18 cellular contexts compared by ENCODE assay signal in genomic region chr5:158769702-158770101, GRCh38.
DNase-seq lines count a peak whose midpoint lies in the region; TF ChIP-seq lines count a peak whose summit lies in the region.
"Had no signal": no experiment of that assay in that cellular context is flagged by ENCODE, and none has a peak within 500 bp of the region (broad histone marks: within the 10 kb centered on the region; RNA-seq: fewer than 3 reads in every experiment).

No MANE protein-coding gene starts in this region.

- peak overlapping the region; percentile 71 to 84 for H3K27ac ChIP-seq in tibial artery
- H3K27ac ChIP-seq: brain microvascular endothelial cell had no signal

- no peaks in the 10 kb centered on the region for H3K9me3 ChIP-seq in tibial artery

- DNase-seq in GM03348 (ENCODE audit: low spot score) (peak; percentile 42), dedifferentiated amniotic fluid mesenchymal stem cell (ENCODE audit: extremely low spot score) (peak; percentile 47), left kidney (ENCODE audit: low read depth, low spot score) (peak; percentile 39), tibial artery (no peak), HUDEP-2 (lab: John Stamatoyannopoulos, UW; ENCODE audit: unreplicated experiment in 76 of 76) (no peak), DMS53 treated with DMSO at 0.1 percent for 48 hours (lab: John Stamatoyannopoulos, UW; ENCODE audit: unreplicated experiment) (no peak)
- DNase-seq in stimulated activated naive CD4-positive, alpha-beta T cell treated with Interleukin-2 at 50 U/mL for 16 hours (lab: John Stamatoyannopoulos, UW) = no peak
- DNase-seq: activated T-cell treated with anti-CD3 and anti-CD28 coated beads for 4 hours; brain microvascular endothelial cell; CD4-positive, alpha-beta memory T cell; DND-41; effector CD4-positive, alpha-beta T cell; foreskin melanocyte; mammary epithelial cell; NCI-H1092 treated with DMSO at 0.1 percent for 48 hours; NCI-H748 treated with DMSO at 0.1 percent for 48 hours; retina had no signal

- H3K36me3 ChIP-seq in tibial artery = no peaks in the 10 kb centered on the region
- H3K36me3 ChIP-seq: brain microvascular endothelial cell had no signal

- peaks cover 0 to 62% (median 28%) of the 10 kb centered on the region in 4 donors for H3K4me1 ChIP-seq in tibial artery

- no peaks in the 10 kb centered on the region for H3K27me3 ChIP-seq in tibial artery
- H3K27me3 ChIP-seq: brain microvascular endothelial cell had no signal

- no peak overlapping the region for H3K4me3 ChIP-seq in tibial artery
- H3K4me3 ChIP-seq: K562 had no signal

- TF ChIP-seq CTCF in tibial artery (IDR thresholded peaks at IDR 0.05) = no peak

- intact Hi-C loops in tibial artery (cut with DNase I; ENCODE audit: low total_unique reads) = no loop called here

Comparison
In these comparisons a context has a peak if more than half of its experiments do, and no peak if none do; other contexts are left out.
1. DNase-seq: peak in GM03348 (single experiment), dedifferentiated amniotic fluid mesenchymal stem cell (single experiment) and left kidney (single experiment); none in tibial artery (0 of 2), HUDEP-2 (0 of 76), stimulated activated naive CD4-positive, alpha-beta T cell treated with Interleukin-2 at 50 U/mL for 16 hours (single experiment) and DMS53 treated with DMSO at 0.1 percent for 48 hours (single experiment).